In genomic region chr2:26034597-26035067, GRCh38 we compare ENCODE assay signal across 8 cellular contexts. TPM values are rescaled to one million over a fixed set of nuclear protein-coding genes. Genes with fewer than 3 reads are reported as not detected.
DNase-seq lines count a peak whose midpoint lies in the region; ATAC-seq and TF ChIP-seq lines count a peak whose summit lies in the region.

No MANE protein-coding gene starts in this region.

- H3K27ac ChIP-seq in caudate nucleus (ENCODE audit: low read depth, low read length), result peak overlapping the region; percentile 95
- H3K27ac ChIP-seq in mesodermal cell (ENCODE audit: low read depth, low read length, severe bottlenecking), result peak overlapping the region; percentile 91
- peak overlapping the region; percentile 20 to 75 for H3K27ac ChIP-seq in aorta (ENCODE audit: low read depth in 1 of 2, low read length in 2 of 2)

- H3K4me3 ChIP-seq in GM12864 (ENCODE audit: low read depth, low read length) (peak overlapping the region; percentile 62), mesodermal cell (ENCODE audit: extremely low read depth, insufficient read depth, low read length, poor library complexity, severe bottlenecking) (peak overlapping the region; percentile 97), aorta (ENCODE audit: low read length in 2 of 2) (peak overlapping the region; percentile 36 to 58)

- TF ChIP-seq CTCF in GM12864 (IDR thresholded peaks at IDR 0.05; ENCODE audit: low read depth, low read length, missing control alignments), result no peak

- no peaks in the 10 kb centered on the region for H3K27me3 ChIP-seq in aorta (ENCODE audit: control insufficient read depth in 1 of 2, insufficient read depth in 2 of 2, low read length in 1 of 2)

- ATAC-seq in aorta (ENCODE audit: low FRiP score), result no peak
- no peak for ATAC-seq in GM19324 (IDR thresholded peaks at IDR 0.05; ENCODE audit: low FRiP score, unreplicated experiment)
- no peak for ATAC-seq in HG03095 (IDR thresholded peaks at IDR 0.05; ENCODE audit: unreplicated experiment)
- no peak for ATAC-seq in HG02571 (IDR thresholded peaks at IDR 0.05; ENCODE audit: unreplicated experiment)

- no peak for DNase-seq in GM12864 (ENCODE audit: low read depth)
- DNase-seq in NCI-H345 (lab: John Stamatoyannopoulos, UW), result peak; percentile 49
- DNase-seq in caudate nucleus (lab: John Stamatoyannopoulos, UW), result peak in 6 of 61 donors; percentile 17 to 65 (median 44)
- DNase-seq in aorta, result no peak

- H3K36me3 ChIP-seq in mesodermal cell (ENCODE audit: control insufficient read depth, insufficient read depth, low read length) (peaks cover 33% of the 10 kb centered on the region), aorta (ENCODE audit: control insufficient read depth in 1 of 2, insufficient read depth in 2 of 2, low read length in 1 of 2) (no peaks in the 10 kb centered on the region)

- H3K4me1 ChIP-seq in mesodermal cell (ENCODE audit: control insufficient read depth, insufficient read depth, low read length, poor library complexity, severe bottlenecking), result peaks cover 9% of the 10 kb centered on the region
- no peaks in the 10 kb centered on the region for H3K4me1 ChIP-seq in aorta (ENCODE audit: control insufficient read depth in 1 of 2, insufficient read depth in 2 of 2, low read length in 2 of 2)

- no peaks in the 10 kb centered on the region for H3K9me3 ChIP-seq in mesodermal cell (ENCODE audit: control insufficient read depth, low read length)
- no peaks in the 10 kb centered on the region for H3K9me3 ChIP-seq in aorta (ENCODE audit: control insufficient read depth, low read length)

- WGBS in mesodermal cell (ENCODE audit: insufficient coverage in 2 of 2), 2 experiments, result 0% methylated on average over 16 to 23 of the region's 24 CpGs
- WGBS in aorta, 2 donors, result 0% methylated on average over 24 of the region's 24 CpGs

- intact Hi-C loops in aorta (cut with DNase I), result loop anchor here (5.0 kb wide), 2 partner anchors 37 to 42 kb away; no protein-coding TSS in a partner anchor

RNA-seq across cellular contexts. Expression of gene RAB10, which starts 0.7 kb away (rescaled TPM):
- 94.4 TPM for polyA plus RNA-seq in mesodermal cell (2013, experiment 1 of 2)
- polyA plus RNA-seq in mesodermal cell (2013, experiment 2 of 2), result 108 TPM
- total RNA-seq in aorta, result 10 to 100 TPM; 90.5 to 92.4 TPM
- 10 to 100 TPM; 45.8 to 47.6 TPM for polyA plus RNA-seq in aorta

RNA-seq across cellular contexts. Expression of gene KIF3C, which starts 52.3 kb away (rescaled TPM):
- polyA plus RNA-seq in mesodermal cell (2013, experiment 1 of 2), result 48.1 TPM
- 37.7 TPM for polyA plus RNA-seq in mesodermal cell (2013, experiment 2 of 2)
- total RNA-seq in aorta, result 10 to 100 TPM; 13.5 to 20.7 TPM
- polyA plus RNA-seq in aorta, result 1 to 10 TPM; 5.5 to 6.4 TPM

Comparison
In these comparisons a context has a peak if more than half of its experiments do, and no peak if none do; other contexts are left out.
1. H3K4me3 ChIP-seq: peak in every context shown above with its lines; median percentile 97 in mesodermal cell; 62 in GM12864; 47 in aorta.